Comparison of ENCODE assay signal across 24 cellular contexts in genomic region chr3:190666801-190667200, GRCh38.
"Had no signal": no experiment of that assay in that cellular context is flagged by ENCODE, and none has a peak within 500 bp of the region (broad histone marks: within the 10 kb centered on the region; RNA-seq: fewer than 3 reads in every experiment).

No MANE protein-coding gene starts in this region.

- DNase-seq: hippocampal formation; kidney glomerular epithelial cell; left cardiac atrium; lower lobe of right lung; mammary epithelial cell; mesenchymal stem cell; naive thymus-derived CD4-positive, alpha-beta T cell; ovary; posterior cingulate gyrus; retina; right cardiac atrium; small intestine; spleen; stimulated activated CD4-positive, alpha-beta T cell treated with anti-CD3 and anti-CD28 coated beads, Interleukin-4, amount 100 ng/mL, for 24 hours; stimulated activated naive CD4-positive, alpha-beta T cell; tibial artery; trophoblast cell; upper lobe of right lung; uterus had no signal

- H3K4me1 Mint-ChIP-seq: stimulated activated effector memory CD8-positive, alpha-beta T cell treated with anti-CD3 and anti-CD28 coated beads, Interleukin-12 subunit alpha, Interleukin-12 subunit beta, amount 100 ng/mL, for 72 hours had no signal

- H3K4me3 Mint-ChIP-seq: naive thymus-derived CD4-positive, alpha-beta T cell; natural killer cell treated with Interleukin-12 subunit alpha and Interleukin-12 subunit beta and Interleukin-15 and Interleukin-18, amount 100 ng/mL, for 72 hours; stimulated activated effector memory CD8-positive, alpha-beta T cell treated with anti-CD3 and anti-CD28 coated beads, Interleukin-12 subunit alpha, Interleukin-12 subunit beta, amount 100 ng/mL, for 72 hours; stimulated activated naive CD8-positive, alpha-beta T cell treated with anti-CD3 and anti-CD28 coated beads, Interleukin-15, Interleukin-2, amounts not matched to agents 100 ng/mL and 50 ng/mL, for 24 hours had no signal

- ATAC-seq: left cardiac atrium; left lobe of liver; lower lobe of right lung; naive thymus-derived CD4-positive, alpha-beta T cell; natural killer cell treated with Interleukin-12 subunit alpha and Interleukin-12 subunit beta and Interleukin-15 and Interleukin-18, amount 100 ng/mL, for 72 hours; right cardiac atrium; sciatic nerve; stimulated activated effector memory CD8-positive, alpha-beta T cell treated with anti-CD3 and anti-CD28 coated beads, Interleukin-12 subunit alpha, Interleukin-12 subunit beta, amount 100 ng/mL, for 72 hours; upper lobe of right lung had no signal

- H3K36me3 Mint-ChIP-seq: naive thymus-derived CD4-positive, alpha-beta T cell; natural killer cell treated with Interleukin-12 subunit alpha and Interleukin-12 subunit beta and Interleukin-15 and Interleukin-18, amount 100 ng/mL, for 72 hours; stimulated activated effector memory CD8-positive, alpha-beta T cell treated with anti-CD3 and anti-CD28 coated beads, Interleukin-12 subunit alpha, Interleukin-12 subunit beta, amount 100 ng/mL, for 72 hours had no signal

- H3K9me3 Mint-ChIP-seq: naive thymus-derived CD4-positive, alpha-beta T cell; stimulated activated effector memory CD8-positive, alpha-beta T cell treated with anti-CD3 and anti-CD28 coated beads, Interleukin-12 subunit alpha, Interleukin-12 subunit beta, amount 100 ng/mL, for 72 hours; stimulated activated naive CD8-positive, alpha-beta T cell treated with anti-CD3 and anti-CD28 coated beads, Interleukin-15, Interleukin-2, amounts not matched to agents 100 ng/mL and 50 ng/mL, for 24 hours had no signal

- H3K27ac Mint-ChIP-seq: naive thymus-derived CD4-positive, alpha-beta T cell; natural killer cell treated with Interleukin-12 subunit alpha and Interleukin-12 subunit beta and Interleukin-15 and Interleukin-18, amount 100 ng/mL, for 72 hours; stimulated activated effector memory CD8-positive, alpha-beta T cell treated with anti-CD3 and anti-CD28 coated beads, Interleukin-12 subunit alpha, Interleukin-12 subunit beta, amount 100 ng/mL, for 72 hours; stimulated activated naive CD8-positive, alpha-beta T cell treated with anti-CD3 and anti-CD28 coated beads, Interleukin-15, Interleukin-2, amounts not matched to agents 100 ng/mL and 50 ng/mL, for 24 hours had no signal
